ENCODE assay signal across 8 cellular contexts in genomic region chr21:25708467-25709065, GRCh38.
DNase-seq lines count a peak whose midpoint lies in the region; ATAC-seq and TF ChIP-seq lines count a peak whose summit lies in the region.

No MANE protein-coding gene starts in this region.

- no peak overlapping the region for H3K4me3 ChIP-seq in GM12875 (ENCODE audit: low read depth, low read length)

- DNase-seq in ACHN, result peak; percentile 41
- DNase-seq in NCI-H1417 treated with DMSO at 0.1 percent for 48 hours (lab: John Stamatoyannopoulos, UW), result peak; percentile 33
- peak; percentile 29 for DNase-seq in activated CD4-positive, alpha-beta T cell treated with anti-CD3 and anti-CD28 coated beads for 1 hour
- DNase-seq in dedifferentiated amniotic fluid mesenchymal stem cell (ENCODE audit: extremely low spot score), result peak; percentile 51
- DNase-seq in middle frontal gyrus (ENCODE audit: extremely low spot score, low spot score), result peak; percentile 21
- peak; percentile 7 for DNase-seq in stimulated activated naive CD4-positive, alpha-beta T cell treated with Interleukin-2 at 50 U/mL for 16 hours (lab: John Stamatoyannopoulos, UW)

- peak; percentile 60 for TF ChIP-seq CTCF in GM12875 (IDR thresholded peaks at IDR 0.05; ENCODE audit: borderline replicate concordance, insufficient read depth, low read depth, low read length)

- no peak for ATAC-seq in GM19397 (IDR thresholded peaks at IDR 0.05; ENCODE audit: unreplicated experiment)

- in situ Hi-C loops in ACHN (cut with HindIII; ENCODE audit: low pct_ligation_motif_present, low pct_unique_long_range_greater_than_20kb, low sequenced_read_pairs), result no loop called here
